Comparison of ENCODE assay signal across 11 cellular contexts in genomic region chr3:113698213-113698742, GRCh38. TPM values are rescaled to one million over a fixed set of nuclear protein-coding genes. Genes with fewer than 3 reads are reported as not detected.
DNase-seq lines count a peak whose midpoint lies in the region; ATAC-seq and TF ChIP-seq lines count a peak whose summit lies in the region.
"Had no signal": no experiment of that assay in that cellular context is flagged by ENCODE, and none has a peak within 500 bp of the region (broad histone marks: within the 10 kb centered on the region; RNA-seq: fewer than 3 reads in every experiment).

No MANE protein-coding gene starts in this region.

- no peak overlapping the region for H4K8ac ChIP-seq in mesenchymal stem cell (ENCODE audit: low read length)

- H2BK5ac ChIP-seq in mesenchymal stem cell (ENCODE audit: low read depth, low read length, poor library complexity, severe bottlenecking), result no peak overlapping the region

- H3K18ac ChIP-seq in mesenchymal stem cell (ENCODE audit: low read depth in 1 of 2, low read length in 2 of 2), result no peak overlapping the region

- 78 to 87% (median 82%) methylated on average over 6 of the region's 6 CpGs for WGBS in heart left ventricle, 4 donors
- 90% methylated on average over 6 of the region's 6 CpGs for WGBS in mesenchymal stem cell
- WGBS in urinary bladder, result 76% methylated on average over 6 of the region's 6 CpGs

- H3K23ac ChIP-seq in mesenchymal stem cell (ENCODE audit: low read length in 2 of 2), result no peak overlapping the region

- no peak overlapping the region for H2AK5ac ChIP-seq in mesenchymal stem cell (ENCODE audit: low read length, severe bottlenecking)

- H3K14ac ChIP-seq in mesenchymal stem cell (ENCODE audit: low read length in 2 of 2), result no peak overlapping the region

- TF ChIP-seq CTCF in heart left ventricle (IDR thresholded peaks at IDR 0.05), result no peak
- TF ChIP-seq CTCF in ascending aorta (IDR thresholded peaks at IDR 0.05), result no peak
- TF ChIP-seq CTCF in foreskin fibroblast (IDR thresholded peaks at IDR 0.05; ENCODE audit: low read depth, low read length), result no peak

- H3K9me3 ChIP-seq in heart left ventricle (no peaks in the 10 kb centered on the region), ascending aorta (no peaks in the 10 kb centered on the region), mesenchymal stem cell (ENCODE audit: control insufficient read depth, low read length) (no peaks in the 10 kb centered on the region)

- no peak overlapping the region for H2AFZ ChIP-seq in mesenchymal stem cell (ENCODE audit: low read depth, low read length)

- no peak for DNase-seq in heart left ventricle
- DNase-seq in left cardiac atrium, result no peak
- no peak for DNase-seq in ascending aorta (ENCODE audit: low spot score in 2 of 2)
- no peak for DNase-seq in mesenchymal stem cell
- DNase-seq in NCI-H748 treated with DMSO at 0.1 percent for 48 hours (lab: John Stamatoyannopoulos, UW), result no peak
- DNase-seq in nucleus accumbens (lab: John Stamatoyannopoulos, UW), result no peak
- DNase-seq in foreskin fibroblast, result no peak
- DNase-seq: brain microvascular endothelial cell; NCI-H510A; stimulated activated CD4-positive, alpha-beta T cell treated with anti-CD3 and anti-CD28 coated beads, Interleukin-4, amount 100 ng/mL, for 1 hour had no signal

- peak overlapping the region; percentile 91 for H3K9ac ChIP-seq in mesenchymal stem cell (ENCODE audit: low read length)

- H3K4me1 ChIP-seq in heart left ventricle (peaks cover 2 to 41% (median 26%) of the 10 kb centered on the region in 12 donors), ascending aorta (peaks cover 0 to 17% of the 10 kb centered on the region in 2 donors), mesenchymal stem cell (ENCODE audit: control insufficient read depth, insufficient read depth, low read depth, low read length) (peaks cover 6% of the 10 kb centered on the region), urinary bladder (ENCODE audit: insufficient read depth) (no peaks in the 10 kb centered on the region)

- H3K27me3 ChIP-seq in heart left ventricle, result no peaks in the 10 kb centered on the region
- no peaks in the 10 kb centered on the region for H3K27me3 ChIP-seq in ascending aorta
- no peaks in the 10 kb centered on the region for H3K27me3 ChIP-seq in mesenchymal stem cell (ENCODE audit: control insufficient read depth in 1 of 2, insufficient read depth in 1 of 2, low read length in 2 of 2)
- H3K27me3 ChIP-seq: brain microvascular endothelial cell had no signal

- H3K27ac ChIP-seq in heart left ventricle, result peak overlapping the region in 8 of 12 donors; percentile 28 to 100 (median 98)
- peak overlapping the region; percentile 75 to 85 for H3K27ac ChIP-seq in ascending aorta
- H3K27ac ChIP-seq in mesenchymal stem cell (ENCODE audit: low read length, poor library complexity, severe bottlenecking), result no peak overlapping the region
- peak overlapping the region; percentile 16 for H3K27ac ChIP-seq in urinary bladder (ENCODE audit: low read depth)
- H3K27ac ChIP-seq: brain microvascular endothelial cell had no signal

- intact Hi-C loops in heart left ventricle (cut with DNase I), result loop anchor here in 5 of 10 donors (5.0 to 10.0 kb wide), 5 partner anchors 39 to 183 kb away; partner anchors contain the start of genes ATP6V1A (in 2 of the 5), NAA50 (in 2 of the 5) and SPICE1 (in 2 of the 5)
- intact Hi-C loops in left cardiac atrium (cut with DNase I), result loop anchor here in 1 of 2 donors (5.0 kb wide), 1 partner anchor 49 kb away; the partner anchor contains the start of genes ATP6V1A and NAA50
- intact Hi-C loops in ascending aorta (cut with DNase I), result loop anchor here (5.0 kb wide), 3 partner anchors 676 to 1959 kb away; partner anchors contain the start of genes ATG3 and SLC35A5

- H3K4me3 ChIP-seq in heart left ventricle (peak overlapping the region in 6 of 12 donors; percentile 56 to 100 (median 83)), ascending aorta (peak overlapping the region; percentile 93 to 98), mesenchymal stem cell (ENCODE audit: insufficient read depth in 1 of 2, low read depth in 1 of 2, low read length in 2 of 2) (peak overlapping the region in 1 of 2 experiments; percentile 92), urinary bladder (ENCODE audit: low read depth, low read length) (no peak overlapping the region), foreskin fibroblast (ENCODE audit: low read depth in 1 of 2, low read length in 2 of 2) (peak overlapping the region in 1 of 2 donors; percentile 77)

- H3K36me3 ChIP-seq in heart left ventricle, result no peaks in the 10 kb centered on the region
- H3K36me3 ChIP-seq in ascending aorta, result no peaks in the 10 kb centered on the region
- H3K36me3 ChIP-seq in mesenchymal stem cell (ENCODE audit: control insufficient read depth in 1 of 2, insufficient read depth in 2 of 2, low read depth in 1 of 2, low read length in 2 of 2), result no peaks in the 10 kb centered on the region
- H3K36me3 ChIP-seq in urinary bladder (ENCODE audit: insufficient read depth), result no peaks in the 10 kb centered on the region
- H3K36me3 ChIP-seq: brain microvascular endothelial cell had no signal

- H3K4ac ChIP-seq in mesenchymal stem cell (ENCODE audit: low read depth in 1 of 2, low read length in 2 of 2), result no peak overlapping the region

- no peak overlapping the region for H2BK15ac ChIP-seq in mesenchymal stem cell (ENCODE audit: low read depth, poor library complexity, severe bottlenecking)

- no peak overlapping the region for H2BK120ac ChIP-seq in mesenchymal stem cell (ENCODE audit: low read depth, low read length)

- no peak overlapping the region for H3K4me2 ChIP-seq in mesenchymal stem cell (ENCODE audit: low read length, poor library complexity, severe bottlenecking)

- H3K79me1 ChIP-seq in mesenchymal stem cell (replicated peaks; ENCODE audit: low read length, poor library complexity, severe bottlenecking), result peaks cover 20% of the 10 kb centered on the region

- ATAC-seq in heart left ventricle (no peak), left cardiac atrium (no peak)

- no peak for TF ChIP-seq POLR2A in heart left ventricle (IDR thresholded peaks at IDR 0.05)

- no peak overlapping the region for H2BK12ac ChIP-seq in mesenchymal stem cell (ENCODE audit: low read length in 2 of 2)

- H4K91ac ChIP-seq in mesenchymal stem cell (ENCODE audit: low read length), result no peak overlapping the region

RNA-seq across cellular contexts. Expression of gene USF3, which starts 1.8 kb away (rescaled TPM):
- total RNA-seq in heart left ventricle, result 10 to 100 TPM in 8 of 9 donors, 1 to 10 TPM in 1; 9.8 to 25.3 (median 17.3) TPM
- 1 to 10 TPM; 4.3 to 5.8 TPM for polyA plus RNA-seq in heart left ventricle
- 10 to 100 TPM; 13.0 to 14.5 TPM for total RNA-seq in left cardiac atrium
- total RNA-seq in ascending aorta, result 16.1 TPM
- 7.5 TPM for polyA plus RNA-seq in mesenchymal stem cell (2013, experiment 1 of 2)
- polyA plus RNA-seq in mesenchymal stem cell (2013, experiment 2 of 2), result 6.6 TPM
- 15.1 TPM for total RNA-seq in urinary bladder
- polyA plus RNA-seq in urinary bladder, result 5.3 TPM

RNA-seq across cellular contexts. Expression of gene NAA50, which starts 47.8 kb away (rescaled TPM):
- total RNA-seq in heart left ventricle (100 to 1,000 TPM in 2 of 9 donors, 10 to 100 TPM in 7; 64.0 to 103 (median 77.6) TPM), left cardiac atrium (10 to 100 TPM; 65.7 to 86.5 TPM), ascending aorta (56.0 TPM), urinary bladder (108 TPM)
- polyA plus RNA-seq in heart left ventricle (100 to 1,000 TPM in 1 of 2 donors, 10 to 100 TPM in 1; 15.0 to 147 TPM), urinary bladder (81.9 TPM)
- polyA plus RNA-seq in mesenchymal stem cell (2013, experiment 1 of 2), result 91.6 TPM
- 92.9 TPM for polyA plus RNA-seq in mesenchymal stem cell (2013, experiment 2 of 2)

RNA-seq across cellular contexts. Expression of gene ATP6V1A, which starts 48.6 kb away (rescaled TPM):
- total RNA-seq in heart left ventricle (10 to 100 TPM; 16.0 to 66.8 (median 21.2) TPM), left cardiac atrium (10 to 100 TPM; 30.5 to 33.2 TPM), ascending aorta (18.3 TPM), urinary bladder (55.0 TPM)
- polyA plus RNA-seq in heart left ventricle (10 to 100 TPM in 1 of 2 donors, 1 to 10 TPM in 1; 5.9 to 10.9 TPM), urinary bladder (14.2 TPM)
- polyA plus RNA-seq in mesenchymal stem cell (2013, experiment 1 of 2), result 35.5 TPM
- polyA plus RNA-seq in mesenchymal stem cell (2013, experiment 2 of 2), result 35.2 TPM
